ENCODE assay signal across 1 cellular context in the genomic region with DNA sequence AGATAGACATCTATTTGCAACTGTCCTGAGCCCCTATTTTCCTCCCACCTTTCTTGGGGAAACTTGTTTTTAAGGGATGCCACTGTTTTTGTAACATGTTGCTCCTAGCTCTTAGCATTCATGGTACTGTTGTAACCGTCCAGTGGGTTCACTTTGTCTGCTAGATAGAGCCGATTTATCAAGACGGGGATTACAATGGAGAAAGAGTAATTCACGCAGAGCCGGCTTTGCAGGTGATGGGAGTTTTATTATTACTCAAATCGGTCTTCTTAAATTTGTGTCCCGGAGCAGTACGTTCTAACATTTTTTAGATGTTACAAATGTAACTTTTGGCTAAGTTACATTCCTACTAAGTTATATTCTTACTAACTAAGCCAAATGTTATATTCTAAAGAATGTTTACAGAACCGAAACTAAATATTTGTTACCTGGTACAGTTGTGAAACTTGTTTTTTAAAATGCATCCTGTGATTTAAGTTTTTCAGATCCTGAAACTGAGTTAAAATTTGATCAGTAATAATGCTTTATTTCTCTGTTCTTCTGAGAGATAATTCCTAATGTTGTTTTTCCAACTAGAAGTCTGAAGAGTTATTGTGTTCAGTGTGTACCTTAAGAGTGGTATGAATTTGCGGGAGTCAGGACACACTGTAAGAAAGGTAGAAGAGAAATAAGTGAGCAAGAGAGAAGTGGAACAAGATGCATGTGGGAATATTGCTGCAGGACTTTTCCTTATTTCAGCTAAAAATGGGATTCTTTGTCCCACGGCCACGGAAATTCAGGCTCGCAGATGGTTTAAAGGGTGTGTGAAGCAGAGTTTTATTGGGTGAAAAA.
TF ChIP-seq lines count a peak whose summit lies in the region.

No MANE protein-coding gene starts in this region.

TF ChIP-seq in H1, 55 proteins besides CTCF, POLR2A, EP300 and RAD21:
- TF ChIP-seq TBP (IDR thresholded peaks at IDR 0.05; ENCODE audit: low read depth, low read length), result no peak
- no peak for TF ChIP-seq CBX5 (IDR thresholded peaks at IDR 0.05; ENCODE audit: low read depth, low read length)
- TF ChIP-seq HDAC6 (IDR thresholded peaks at IDR 0.05; ENCODE audit: low read depth, low read length), result no peak
- TF ChIP-seq SP1 (IDR thresholded peaks at IDR 0.05; ENCODE audit: low read depth, low read length), result no peak
- TF ChIP-seq ASH2L (IDR thresholded peaks at IDR 0.05; ENCODE audit: low read length), result no peak
- no peak for TF ChIP-seq TEAD4 (IDR thresholded peaks at IDR 0.05; ENCODE audit: low read depth, low read length)
TF ChIP-seq in H1: peak in this region for 0.
